Comparison of ENCODE assay signal across 9 cellular contexts in the genomic region with DNA sequence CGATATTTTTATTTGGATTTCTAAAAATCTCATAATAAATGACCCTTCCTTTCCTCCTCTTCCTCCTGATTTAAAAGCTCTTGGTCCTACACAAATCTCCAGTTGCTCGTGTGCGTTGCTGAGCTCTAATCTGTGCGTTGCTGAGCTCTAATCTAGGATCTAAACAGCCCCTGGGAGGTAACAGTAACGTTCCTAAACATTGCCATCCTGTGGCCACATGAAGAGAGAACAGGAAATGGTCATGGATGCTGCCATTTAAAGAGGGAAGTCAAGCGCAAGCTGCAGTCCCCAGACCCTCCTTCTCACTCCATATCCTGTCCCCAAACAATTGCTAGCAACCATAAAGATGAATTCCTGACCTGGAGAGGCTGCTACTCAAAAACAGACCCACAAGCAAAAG.
DNase-seq lines count a peak whose midpoint lies in the region; ATAC-seq and TF ChIP-seq lines count a peak whose summit lies in the region.
"Had no signal": no experiment of that assay in that cellular context is flagged by ENCODE, and none has a peak within 500 bp of the region (broad histone marks: within the 10 kb centered on the region; RNA-seq: fewer than 3 reads in every experiment).

No MANE protein-coding gene starts in this region.

- DNase-seq in D341Med (ENCODE audit: low spot score): peak; percentile 41
- DNase-seq in KBM-7: peak; percentile 56
- DNase-seq in SW480 (ENCODE audit: low spot score): peak; percentile 15
- DNase-seq in iris pigment epithelial cell (ENCODE audit: low read depth): peak; percentile 69
- no peak for DNase-seq in putamen (ENCODE audit: low spot score)
- DNase-seq in omental fat pad (ENCODE audit: low spot score): no peak
- DNase-seq in upper lobe of left lung: no peak
- DNase-seq in activated CD4-positive, CD25-positive, alpha-beta regulatory T cell (lab: John Stamatoyannopoulos, UW): no peak
- DNase-seq: natural killer cell had no signal

- TF ChIP-seq CTCF in omental fat pad (IDR thresholded peaks at IDR 0.05): no peak
- TF ChIP-seq CTCF in upper lobe of left lung (IDR thresholded peaks at IDR 0.05): peak in 2 of 6 experiments; percentile 19 to 41

- in situ Hi-C loops in KBM-7 (cut with MboI; ENCODE audit: low pct_unique_long_range_greater_than_20kb, low sequenced_read_pairs): no loop called here

- no peak for TF ChIP-seq POLR2A in upper lobe of left lung (IDR thresholded peaks at IDR 0.05)

- H3K36me3 ChIP-seq in upper lobe of left lung: no peaks in the 10 kb centered on the region

- H3K4me3 ChIP-seq in upper lobe of left lung: no peak overlapping the region

- H3K27me3 ChIP-seq in upper lobe of left lung: no peaks in the 10 kb centered on the region

- H3K27ac ChIP-seq in upper lobe of left lung: no peak overlapping the region

- H3K9me3 ChIP-seq in upper lobe of left lung: no peaks in the 10 kb centered on the region

- peaks cover 4 to 6% (median 5%) of the 10 kb centered on the region in 4 donors for H3K4me1 ChIP-seq in upper lobe of left lung

- ATAC-seq in omental fat pad (ENCODE audit: low FRiP score) (no peak), upper lobe of left lung (ENCODE audit: low FRiP score in 2 of 2) (no peak)
- ATAC-seq: natural killer cell had no signal

- 57 to 70% methylated on average over 6 of the region's 6 CpGs for WGBS in upper lobe of left lung, 2 donors

- TF ChIP-seq EP300 in upper lobe of left lung (IDR thresholded peaks at IDR 0.05): no peak

Comparison
In these comparisons a context has a peak if more than half of its experiments do, and no peak if none do; other contexts are left out.
1. DNase-seq: peak in D341Med (single experiment), KBM-7 (single experiment), SW480 (single experiment) and iris pigment epithelial cell (single experiment); none in putamen (single experiment), omental fat pad (single experiment), upper lobe of left lung (0 of 2) and activated CD4-positive, CD25-positive, alpha-beta regulatory T cell (0 of 4).